8 cellular contexts compared by ENCODE assay signal in genomic region chr11:66744485-66745355, GRCh38. TPM values are rescaled to one million over a fixed set of nuclear protein-coding genes. Genes with fewer than 3 reads are reported as not detected.
A peak's percentile ranks its signal among the peaks of the same experiment; 100 is the strongest.
DNase-seq lines count a peak whose midpoint lies in the region; ATAC-seq, FAIRE-seq and TF ChIP-seq lines count a peak whose summit lies in the region.

No MANE protein-coding gene starts in this region.

- 1% methylated on average over 60 to 95 of the region's 95 CpGs for WGBS in psoas muscle, 3 donors

- no peaks in the 10 kb centered on the region for H3K27me3 ChIP-seq in psoas muscle (ENCODE audit: insufficient read depth in 3 of 3, low read length in 2 of 3)

- peak; percentile 86 for FAIRE-seq in GM12891 (lab: Jason Lieb, UNC)
- FAIRE-seq in urothelium cell line (lab: Jason Lieb, UNC), result peak; percentile 5

- H3K9me3 Mint-ChIP-seq in T-helper 1 cell treated with Interleukin-12 subunit alpha and Interleukin-12 subunit beta and Interleukin-4 antibody, amounts not matched to agents 30 μg/mL and 1 μg/mL, for 36 hours, result peaks cover 11% of the 10 kb centered on the region

- peak; percentile 68 for ATAC-seq in HG02763 (IDR thresholded peaks at IDR 0.05; ENCODE audit: unreplicated experiment)
- ATAC-seq in left ventricle myocardium superior, result peak; percentile 99
- ATAC-seq in psoas muscle, result peak; percentile 94 to 99 (median 98)

- H3K27me3 Mint-ChIP-seq in T-helper 1 cell treated with Interleukin-12 subunit alpha and Interleukin-12 subunit beta and Interleukin-4 antibody, amounts not matched to agents 30 μg/mL and 1 μg/mL, for 36 hours (ENCODE audit: low read depth), result peaks cover 10% of the 10 kb centered on the region

- peak; percentile 40 for TF ChIP-seq POLR2A in GM12891 (IDR thresholded peaks at IDR 0.05; ENCODE audit: low read depth, low read length)

- intact Hi-C loops in left ventricle myocardium superior (cut with micrococcal nuclease), result no loop called here
- intact Hi-C loops in psoas muscle (cut with DNase I), result no loop called here

- H3K27ac Mint-ChIP-seq in T-helper 1 cell treated with Interleukin-12 subunit alpha and Interleukin-12 subunit beta and Interleukin-4 antibody, amounts not matched to agents 30 μg/mL and 1 μg/mL, for 36 hours, result peak overlapping the region; percentile 68

- no peaks in the 10 kb centered on the region for H3K9me3 ChIP-seq in psoas muscle

- peaks cover 7% of the 10 kb centered on the region for H3K4me1 ChIP-seq in psoas muscle

- peak overlapping the region; percentile 92 for H3K4me3 ChIP-seq in psoas muscle

- peak overlapping the region; percentile 31 for H3K27ac ChIP-seq in psoas muscle

- DNase-seq in GM12891 (ENCODE audit: insufficient read length, low spot score), result peak; percentile 99
- peak; percentile 80 for DNase-seq in NCI-H146 treated with DMSO at 0.1 percent for 48 hours (lab: John Stamatoyannopoulos, UW; ENCODE audit: unreplicated experiment)
- peak in 50 of 56 donors; percentile 34 to 90 (median 74) for DNase-seq in amygdala (lab: John Stamatoyannopoulos, UW)
- DNase-seq in left ventricle myocardium superior, result peak; percentile 91
- DNase-seq in psoas muscle, result peak; percentile 85 to 90
- peak; percentile 98 for DNase-seq in urothelium cell line (ENCODE audit: low spot score)

- peaks cover 5% of the 10 kb centered on the region for H3K4me1 Mint-ChIP-seq in T-helper 1 cell treated with Interleukin-12 subunit alpha and Interleukin-12 subunit beta and Interleukin-4 antibody, amounts not matched to agents 30 μg/mL and 1 μg/mL, for 36 hours (ENCODE audit: low read depth)

- peaks cover 6% of the 10 kb centered on the region for H3K36me3 Mint-ChIP-seq in T-helper 1 cell treated with Interleukin-12 subunit alpha and Interleukin-12 subunit beta and Interleukin-4 antibody, amounts not matched to agents 30 μg/mL and 1 μg/mL, for 36 hours (ENCODE audit: low read depth)

- no peaks in the 10 kb centered on the region for H3K36me3 ChIP-seq in psoas muscle (ENCODE audit: insufficient read depth in 1 of 2, low read depth in 1 of 2)

- TF ChIP-seq CTCF in psoas muscle (IDR thresholded peaks at IDR 0.05), result no peak

- peak overlapping the region; percentile 94 for H3K4me3 Mint-ChIP-seq in T-helper 1 cell treated with Interleukin-12 subunit alpha and Interleukin-12 subunit beta and Interleukin-4 antibody, amounts not matched to agents 30 μg/mL and 1 μg/mL, for 36 hours

TF ChIP-seq in GM12891, 5 proteins besides CTCF, POLR2A, EP300 and RAD21:
- TF ChIP-seq POU2F2 (IDR thresholded peaks at IDR 0.05; ENCODE audit: low read depth, low read length) (0 out of 2 replicates have a peak, but pooled peaks have one; percentile 30), POLR2AphosphoS5 (IDR thresholded peaks at IDR 0.05; ENCODE audit: low read depth, low read length) (0 out of 2 replicates have a peak, but pooled peaks have one; percentile 30), PAX5 (IDR thresholded peaks at IDR 0.05; ENCODE audit: insufficient read depth, low read length, severe bottlenecking) (no peak), TAF1 (IDR thresholded peaks at IDR 0.05; ENCODE audit: low read depth, low read length) (no peak), SPI1 (IDR thresholded peaks at IDR 0.05; ENCODE audit: low read depth, low read length) (no peak)

RNA-seq across cellular contexts. Expression of gene SPTBN2, which starts 15.7 kb away (rescaled TPM):
- polyA plus RNA-seq in GM12891 (2012; ENCODE audit: low read depth, missing spikeins), result 0.31 TPM
- total RNA-seq in left ventricle myocardium superior, result 1.1 TPM
- 1 to 10 TPM in 1 of 4 donors, under 1 TPM in 3; 0.08 to 1.4 (median 0.72) TPM for total RNA-seq in psoas muscle
- under 1 TPM in 2 of 3 donors, not detected in 1; 0.08 to 0.16 TPM for polyA plus RNA-seq in psoas muscle

Comparison
In these comparisons a context has a peak if more than half of its experiments do, and no peak if none do; other contexts are left out.
1. Peak in every context shown above with its lines: DNase-seq, ATAC-seq, H3K4me3 ChIP-seq and H3K27ac ChIP-seq.